In genomic region chr4:76067652-76068286, GRCh38 we compare ENCODE assay signal across 8 cellular contexts.
DNase-seq lines count a peak whose midpoint lies in the region; ATAC-seq and TF ChIP-seq lines count a peak whose summit lies in the region.

No MANE protein-coding gene starts in this region.

- H3K9me3 Mint-ChIP-seq in central memory CD8-positive, alpha-beta T cell: no peaks in the 10 kb centered on the region

- H3K4me3 Mint-ChIP-seq in central memory CD8-positive, alpha-beta T cell: no peak overlapping the region

- H3K27me3 Mint-ChIP-seq in central memory CD8-positive, alpha-beta T cell: no peaks in the 10 kb centered on the region

- DNase-seq in NCI-H2227 treated with DMSO at 0.1 percent for 48 hours (lab: John Stamatoyannopoulos, UW) (peak; percentile 39), left kidney (ENCODE audit: low read depth, low spot score) (peak; percentile 87)
- peak; percentile 39 to 40 for DNase-seq in central memory CD8-positive, alpha-beta T cell (ENCODE audit: low spot score in 2 of 2)
- peak; percentile 83 for DNase-seq in stimulated activated CD4-positive, alpha-beta T cell treated with anti-CD3 and anti-CD28 coated beads, Interleukin-4, amount 100 ng/mL, for 24 hours

- H3K36me3 Mint-ChIP-seq in central memory CD8-positive, alpha-beta T cell (ENCODE audit: insufficient read depth): no peaks in the 10 kb centered on the region

- ATAC-seq in HG02938 (IDR thresholded peaks at IDR 0.05; ENCODE audit: unreplicated experiment) (peak; percentile 68), GM19452 (IDR thresholded peaks at IDR 0.05; ENCODE audit: unreplicated experiment) (no peak)
- peak; percentile 71 to 78 for ATAC-seq in activated CD4-positive, CD25-positive, alpha-beta regulatory T cell treated with anti-CD3 and anti-CD28 coated beads, Interleukin-2, amount 50 U/mL, for 24 hours
- peak; percentile 72 for ATAC-seq in central memory CD8-positive, alpha-beta T cell (replicated peaks; ENCODE audit: extremely low read depth, poor library complexity, severe bottlenecking)

- H3K4me1 Mint-ChIP-seq in central memory CD8-positive, alpha-beta T cell: no peaks in the 10 kb centered on the region

- no peak overlapping the region for H3K27ac Mint-ChIP-seq in central memory CD8-positive, alpha-beta T cell (ENCODE audit: low read depth)

- peak; percentile 76 for TF ChIP-seq CTCF in GM12872 (IDR thresholded peaks at IDR 0.05; ENCODE audit: insufficient read depth, low read depth, low read length)
